13 cellular contexts compared by ENCODE assay signal in genomic region chr17:9837551-9838471, GRCh38. TPM values are rescaled to one million over a fixed set of nuclear protein-coding genes. Genes with fewer than 3 reads are reported as not detected.
DNase-seq lines count a peak whose midpoint lies in the region; ATAC-seq, FAIRE-seq and TF ChIP-seq lines count a peak whose summit lies in the region.
"Had no signal": no experiment of that assay in that cellular context is flagged by ENCODE, and none has a peak within 500 bp of the region (broad histone marks: within the 10 kb centered on the region; RNA-seq: fewer than 3 reads in every experiment).

No MANE protein-coding gene starts in this region.

- no peak overlapping the region for H3K14ac ChIP-seq in neuronal stem cell (ENCODE audit: low read length)

- H3K9me3 ChIP-seq in heart left ventricle (no peaks in the 10 kb centered on the region), neuronal stem cell (replicated peaks in 1 of 2; ENCODE audit: control insufficient read depth in 2 of 2, insufficient read depth in 1 of 2, low read depth in 1 of 2, low read length in 2 of 2) (no peaks in the 10 kb centered on the region)

- H3K4me1 Mint-ChIP-seq in WTC11 = peaks cover 21% of the 10 kb centered on the region
- no peaks in the 10 kb centered on the region for H3K4me1 Mint-ChIP-seq in activated CD4-positive, alpha-beta T cell treated with anti-CD3 and anti-CD28 coated beads, Interleukin-2, amount 10 ng/mL, durations not matched to agents 7 days and 5 days
- H3K4me1 Mint-ChIP-seq: CD8-positive, alpha-beta memory T cell had no signal

- no peak overlapping the region for H2AFZ ChIP-seq in neuronal stem cell (ENCODE audit: low read length)

- H3K4me3 ChIP-seq in heart left ventricle (peak overlapping the region in 1 of 12 donors; percentile 10), skeletal muscle cell (ENCODE audit: low read depth, low read length) (no peak overlapping the region), neuronal stem cell (ENCODE audit: low read length in 2 of 2) (no peak overlapping the region)

- no peaks in the 10 kb centered on the region for H3K27me3 ChIP-seq in heart left ventricle
- no peaks in the 10 kb centered on the region for H3K27me3 ChIP-seq in neuronal stem cell (ENCODE audit: control insufficient read depth in 3 of 3, insufficient read depth in 3 of 3, low read depth in 1 of 3, low read length in 3 of 3)

- no peak overlapping the region for H2BK15ac ChIP-seq in neuronal stem cell (ENCODE audit: low read length)

- no peak overlapping the region for H2AK5ac ChIP-seq in neuronal stem cell (ENCODE audit: low read depth, low read length)

- H3K79me1 ChIP-seq in neuronal stem cell (ENCODE audit: low read depth, low read length) = no peaks in the 10 kb centered on the region

- H3K36me3 ChIP-seq in heart left ventricle (no peaks in the 10 kb centered on the region), neuronal stem cell (replicated peaks in 1 of 2; ENCODE audit: control insufficient read depth in 2 of 2, insufficient read depth in 2 of 2, low read length in 2 of 2) (no peaks in the 10 kb centered on the region)

- 56 to 70% (median 59%) methylated on average over 8 to 11 of the region's 11 CpGs for WGBS in heart left ventricle, 4 donors
- WGBS in neuronal stem cell (ENCODE audit: extremely low coverage in 2 of 2, insufficient read length in 2 of 2, insufficient replicate concordance in 1 of 2), 2 donors = no CpG with 5 or more reads among the region's 11 CpGs

- ATAC-seq in WTC11 (peak; percentile 22; the same call in 1 of the 2 replicates), heart left ventricle (peak in 3 of 4 donors; percentile 55 to 88 (median 82))

- no peak for TF ChIP-seq POLR2A in heart left ventricle (IDR thresholded peaks at IDR 0.05)

- intact Hi-C loops in heart left ventricle (cut with DNase I) = no loop called here

- no peak overlapping the region for H2BK5ac ChIP-seq in neuronal stem cell (ENCODE audit: low read length)

- no peak overlapping the region for H2BK120ac ChIP-seq in neuronal stem cell (ENCODE audit: low read depth, low read length)

- H3K9ac ChIP-seq in neuronal stem cell (ENCODE audit: low read depth, low read length, poor library complexity) = no peak overlapping the region

- FAIRE-seq in frontal cortex (lab: Jason Lieb, UNC) = no peak
- FAIRE-seq: endometrium had no signal

- CTCF ChIA-PET in WTC11 (lab: Charles Lee) = interaction anchor here (0.9 to 3.0 kb wide), 3 partner anchors 52 to 70 kb away, joined by 3 to 18 read pairs (median 9); no protein-coding TSS in a partner anchor
- CTCF ChIA-PET in activated CD4-positive, alpha-beta T cell treated with anti-CD3 and anti-CD28 coated beads, Interleukin-2, amount 10 ng/mL, durations not matched to agents 7 days and 5 days (lab: Charles Lee) = no interaction called here

- H3K4me1 ChIP-seq in heart left ventricle (peaks cover 0 to 27% (median 11%) of the 10 kb centered on the region in 12 donors), neuronal stem cell (ENCODE audit: control insufficient read depth in 2 of 2, insufficient read depth in 1 of 2, low read depth in 1 of 2, low read length in 2 of 2) (no peaks in the 10 kb centered on the region)

- H3K18ac ChIP-seq in neuronal stem cell (ENCODE audit: low read length) = no peak overlapping the region

- TF ChIP-seq CTCF in WTC11 (IDR thresholded peaks at IDR 0.05) (no peak), heart left ventricle (IDR thresholded peaks at IDR 0.05) (no peak)

- H3K36me3 Mint-ChIP-seq in WTC11 = no peaks in the 10 kb centered on the region
- H3K36me3 Mint-ChIP-seq in activated CD4-positive, alpha-beta T cell treated with anti-CD3 and anti-CD28 coated beads, Interleukin-2, amount 10 ng/mL, durations not matched to agents 7 days and 5 days (ENCODE audit: low read depth) = no peaks in the 10 kb centered on the region
- H3K36me3 Mint-ChIP-seq: CD8-positive, alpha-beta memory T cell had no signal

- peaks cover 14% of the 10 kb centered on the region for H3K27me3 Mint-ChIP-seq in WTC11 (ENCODE audit: low read depth)
- H3K27me3 Mint-ChIP-seq in activated CD4-positive, alpha-beta T cell treated with anti-CD3 and anti-CD28 coated beads, Interleukin-2, amount 10 ng/mL, durations not matched to agents 7 days and 5 days = peaks cover 2% of the 10 kb centered on the region

- POLR2A ChIA-PET in WTC11 (lab: Charles Lee) = no interaction called here
- POLR2A ChIA-PET in activated CD4-positive, alpha-beta T cell treated with anti-CD3 and anti-CD28 coated beads, Interleukin-2, amount 10 ng/mL, durations not matched to agents 7 days and 5 days (lab: Charles Lee) = no interaction called here

- no peak overlapping the region for H4K91ac ChIP-seq in neuronal stem cell (ENCODE audit: low read depth, low read length, poor library complexity)

- H2BK12ac ChIP-seq in neuronal stem cell (ENCODE audit: low read length) = no peak overlapping the region

- no peak overlapping the region for H3K27ac Mint-ChIP-seq in WTC11
- H3K27ac Mint-ChIP-seq in activated CD4-positive, alpha-beta T cell treated with anti-CD3 and anti-CD28 coated beads, Interleukin-2, amount 10 ng/mL, durations not matched to agents 7 days and 5 days = no peak overlapping the region
- H3K27ac Mint-ChIP-seq: activated T-helper 2 cell treated with anti-CD3 and anti-CD28 coated beads, Interferon-gamma antibody, Interleukin-2, Interleukin-4, amounts not matched to agents 10 μg/mL and 5 μg/mL and 100 μg/mL, durations not matched to agents 14 hours and 24 hours and 36 hours; CD8-positive, alpha-beta memory T cell had no signal

- H3K23ac ChIP-seq in neuronal stem cell (ENCODE audit: low read depth, low read length, poor library complexity) = no peak overlapping the region

- peaks cover 15% of the 10 kb centered on the region for H3K9me3 Mint-ChIP-seq in WTC11
- no peaks in the 10 kb centered on the region for H3K9me3 Mint-ChIP-seq in activated CD4-positive, alpha-beta T cell treated with anti-CD3 and anti-CD28 coated beads, Interleukin-2, amount 10 ng/mL, durations not matched to agents 7 days and 5 days
- H3K9me3 Mint-ChIP-seq: activated T-helper 2 cell treated with anti-CD3 and anti-CD28 coated beads, Interferon-gamma antibody, Interleukin-2, Interleukin-4, amounts not matched to agents 10 μg/mL and 5 μg/mL and 100 μg/mL, durations not matched to agents 14 hours and 24 hours and 36 hours had no signal

- DNase-seq in EL (peak; percentile 93), WTC11 (ENCODE audit: low spot score) (no peak), heart left ventricle (peak; percentile 32 to 78 (median 72)), skeletal muscle cell (ENCODE audit: low read depth) (peak; percentile 22), neuronal stem cell (ENCODE audit: low spot score) (no peak), midbrain (lab: John Stamatoyannopoulos, UW) (no peak), frontal cortex (ENCODE audit: low spot score in 2 of 2) (no peak)
- no peak for DNase-seq in activated CD4-positive, alpha-beta T cell treated with anti-CD3 and anti-CD28 coated beads, Interleukin-2, amount 10 ng/mL, durations not matched to agents 7 days and 5 days
- DNase-seq: CD8-positive, alpha-beta memory T cell; mesendoderm; MM.1S had no signal

- no peak overlapping the region for H3K4me3 Mint-ChIP-seq in WTC11
- H3K4me3 Mint-ChIP-seq in activated CD4-positive, alpha-beta T cell treated with anti-CD3 and anti-CD28 coated beads, Interleukin-2, amount 10 ng/mL, durations not matched to agents 7 days and 5 days = no peak overlapping the region
- H3K4me3 Mint-ChIP-seq: CD8-positive, alpha-beta memory T cell had no signal

- H3K27ac ChIP-seq in heart left ventricle (peak overlapping the region in 3 of 12 donors; percentile 10 to 73 (median 22)), neuronal stem cell (replicated peaks; ENCODE audit: low read length) (no peak overlapping the region)

- no peak overlapping the region for H4K8ac ChIP-seq in neuronal stem cell (ENCODE audit: low read depth, low read length)

- no peak overlapping the region for H3K4ac ChIP-seq in neuronal stem cell (ENCODE audit: low read length)

- H3K4me2 ChIP-seq in neuronal stem cell (ENCODE audit: insufficient read depth, low read length, poor library complexity, severe bottlenecking) = no peak overlapping the region

TF ChIP-seq in WTC11, 78 proteins besides CTCF, POLR2A, EP300 and RAD21 (continues in another document):
- TF ChIP-seq OVOL2 (CRISPR knock-in tag; IDR thresholded peaks at IDR 0.05; ENCODE audit: borderline replicate concordance) (no peak), MAX (CRISPR knock-in tag; IDR thresholded peaks at IDR 0.05) (no peak), ERG (CRISPR knock-in tag; IDR thresholded peaks at IDR 0.05) (no peak)

RNA-seq across cellular contexts. Expression of gene GLP2R, which starts 12.1 kb away (rescaled TPM):
- not detected in 3 replicates for total RNA-seq in WTC11 (2021)
- total RNA-seq in heart left ventricle = under 1 TPM in 6 of 9 donors, not detected in 3; 0.05 to 0.91 (median 0.15) TPM
- under 1 TPM; 0.07 to 0.19 TPM for polyA plus RNA-seq in heart left ventricle
- not detected for total RNA-seq in activated CD4-positive, alpha-beta T cell treated with anti-CD3 and anti-CD28 coated beads, Interleukin-2, amount 10 ng/mL, durations not matched to agents 7 days and 5 days
- not detected for polyA plus RNA-seq in neuronal stem cell (2013, experiment 1 of 2)
- not detected for polyA plus RNA-seq in neuronal stem cell (2013, experiment 2 of 2)
- total RNA-seq in frontal cortex = not detected
- total RNA-seq: activated T-helper 2 cell treated with anti-CD3 and anti-CD28 coated beads, Interferon-gamma antibody, Interleukin-2, Interleukin-4, amounts not matched to agents 10 μg/mL and 5 μg/mL and 100 μg/mL, durations not matched to agents 14 hours and 24 hours and 36 hours; CD8-positive, alpha-beta memory T cell had no signal
- polyA plus RNA-seq: CD8-positive, alpha-beta memory T cell had no signal

RNA-seq across cellular contexts. Expression of gene GSG1L2, which starts 15.9 kb away (rescaled TPM):
- total RNA-seq in WTC11 (2021) (not detected in 3 replicates), heart left ventricle (not detected), frontal cortex (not detected)
- polyA plus RNA-seq in heart left ventricle = not detected
- not detected for total RNA-seq in activated CD4-positive, alpha-beta T cell treated with anti-CD3 and anti-CD28 coated beads, Interleukin-2, amount 10 ng/mL, durations not matched to agents 7 days and 5 days
- not detected for polyA plus RNA-seq in neuronal stem cell (2013, experiment 1 of 2)
- polyA plus RNA-seq in neuronal stem cell (2013, experiment 2 of 2) = not detected
- total RNA-seq: activated T-helper 2 cell treated with anti-CD3 and anti-CD28 coated beads, Interferon-gamma antibody, Interleukin-2, Interleukin-4, amounts not matched to agents 10 μg/mL and 5 μg/mL and 100 μg/mL, durations not matched to agents 14 hours and 24 hours and 36 hours; CD8-positive, alpha-beta memory T cell had no signal
- polyA plus RNA-seq: CD8-positive, alpha-beta memory T cell had no signal

RNA-seq across cellular contexts. Expression of gene DHRS7C, which starts 46.4 kb away (rescaled TPM):
- not detected in 3 replicates for total RNA-seq in WTC11 (2021)
- total RNA-seq in heart left ventricle = 10 to 100 TPM in 8 of 9 donors, 1 to 10 TPM in 1; 1.8 to 71.2 (median 23.4) TPM
- 10 to 100 TPM; 11.3 to 38.6 TPM for polyA plus RNA-seq in heart left ventricle
- not detected for total RNA-seq in activated CD4-positive, alpha-beta T cell treated with anti-CD3 and anti-CD28 coated beads, Interleukin-2, amount 10 ng/mL, durations not matched to agents 7 days and 5 days
- polyA plus RNA-seq in neuronal stem cell (2013, experiment 1 of 2) = not detected
- polyA plus RNA-seq in neuronal stem cell (2013, experiment 2 of 2) = not detected
- not detected for total RNA-seq in frontal cortex
- total RNA-seq: activated T-helper 2 cell treated with anti-CD3 and anti-CD28 coated beads, Interferon-gamma antibody, Interleukin-2, Interleukin-4, amounts not matched to agents 10 μg/mL and 5 μg/mL and 100 μg/mL, durations not matched to agents 14 hours and 24 hours and 36 hours; CD8-positive, alpha-beta memory T cell had no signal
- polyA plus RNA-seq: CD8-positive, alpha-beta memory T cell had no signal

Comparison
In these comparisons a context has a peak if more than half of its experiments do, and no peak if none do; other contexts are left out.
1. DNase-seq: peak in EL (single experiment), heart left ventricle (5 of 5) and skeletal muscle cell (single experiment); none in WTC11 (single experiment), activated CD4-positive, alpha-beta T cell treated with anti-CD3 and anti-CD28 coated beads, Interleukin-2, amount 10 ng/mL, durations not matched to agents 7 days and 5 days (single experiment), neuronal stem cell (single experiment), midbrain (single experiment) and frontal cortex (0 of 2).